Comparison of ENCODE assay signal across 8 cellular contexts in genomic region chr6:52284131-52284459, GRCh38. TPM values are rescaled to one million over a fixed set of nuclear protein-coding genes. Genes with fewer than 3 reads are reported as not detected.
DNase-seq lines count a peak whose midpoint lies in the region; ATAC-seq and TF ChIP-seq lines count a peak whose summit lies in the region.

No MANE protein-coding gene starts in this region.

- 0% methylated on average over 14 of the region's 14 CpGs for WGBS in prostate gland

- no peaks in the 10 kb centered on the region for H3K9me2 ChIP-seq in Loucy (replicated peaks; ENCODE audit: low read depth, low read length)

- H2AFZ ChIP-seq in Loucy (ENCODE audit: low read length) = peak overlapping the region; percentile 81

- H3K27ac ChIP-seq in A673 (ENCODE audit: low read depth, low read length, poor library complexity, severe bottlenecking) (peak overlapping the region; percentile 87), prostate gland (peak overlapping the region; percentile 45 to 51)

- peak overlapping the region; percentile 94 for H3K9ac ChIP-seq in Loucy (ENCODE audit: low read depth, low read length, poor library complexity, severe bottlenecking)

- CTCF ChIA-PET in A673 (lab: Charles Lee) = no interaction called here

- H3K27me3 ChIP-seq in A673 (replicated peaks; ENCODE audit: insufficient read depth, low read depth, low read length, poor library complexity) (no peaks in the 10 kb centered on the region), Loucy (ENCODE audit: insufficient read depth, low read length, poor library complexity, severe bottlenecking) (no peaks in the 10 kb centered on the region), prostate gland (replicated peaks; ENCODE audit: insufficient read depth) (no peaks in the 10 kb centered on the region)

- peaks cover 53% of the 10 kb centered on the region for H4K20me1 ChIP-seq in Loucy (ENCODE audit: insufficient read depth, low read length, poor library complexity, severe bottlenecking)

- peaks cover 45% of the 10 kb centered on the region for H3K36me3 ChIP-seq in A673 (ENCODE audit: insufficient read depth, low read length, poor library complexity, severe bottlenecking)
- H3K36me3 ChIP-seq in Loucy (ENCODE audit: insufficient read depth, low read length) = peaks cover 35% of the 10 kb centered on the region
- H3K36me3 ChIP-seq in prostate gland = peaks cover 0 to 5% of the 10 kb centered on the region in 2 donors

- DNase-seq in A673 (ENCODE audit: low spot score) = peak; percentile 74
- DNase-seq in SK-N-DZ (ENCODE audit: low spot score) = peak; percentile 77
- no peak for DNase-seq in fibroblast of the aortic adventitia (ENCODE audit: low read depth)
- DNase-seq in prostate gland (ENCODE audit: low spot score) = peak; percentile 21
- no peak for DNase-seq in posterior vena cava (ENCODE audit: low spot score)
- DNase-seq in AG08396 (ENCODE audit: low spot score) = no peak

- peak overlapping the region; percentile 95 for H3K4me2 ChIP-seq in Loucy (ENCODE audit: low read depth, low read length, poor library complexity, severe bottlenecking)

- H3K4me3 ChIP-seq in A673 (ENCODE audit: low read depth, low read length, poor library complexity, severe bottlenecking) (peak overlapping the region; percentile 75), Loucy (ENCODE audit: low read length, poor library complexity, severe bottlenecking) (peak overlapping the region; percentile 83), fibroblast of the aortic adventitia (ENCODE audit: low read depth, low read length) (peak overlapping the region; percentile 82), prostate gland (peak overlapping the region; percentile 63 to 67)

- no peak for TF ChIP-seq POLR2A in prostate gland (IDR thresholded peaks at IDR 0.05)

- no peaks in the 10 kb centered on the region for H3K9me3 ChIP-seq in A673 (ENCODE audit: low read depth, low read length, poor library complexity, severe bottlenecking)
- H3K9me3 ChIP-seq in Loucy (ENCODE audit: insufficient read depth, low read depth, low read length) = no peaks in the 10 kb centered on the region
- H3K9me3 ChIP-seq in prostate gland = no peaks in the 10 kb centered on the region

- intact Hi-C loops in A673 (cut with micrococcal nuclease; ENCODE audit: unreplicated experiment) = loop anchor here (2.0 kb wide), 2 partner anchors 79 to 115 kb away; partner anchors contain the start of gene PAQR8
- intact Hi-C loops in prostate gland (cut with DNase I) = loop anchor here (10.0 kb wide), 1 partner anchor 291 kb away; the partner anchor contains the start of gene TRAM2
- intact Hi-C loops in posterior vena cava (cut with DNase I) = no loop called here

- BruUV-seq in A673 (replicated peaks; lab: Mats Ljungman, UMichigan) = TSS peak; percentile 46

- H3K4me1 ChIP-seq in A673 (ENCODE audit: insufficient read depth, low read length, poor library complexity, severe bottlenecking) (peaks cover 30% of the 10 kb centered on the region), Loucy (ENCODE audit: insufficient read depth, low read length, poor library complexity, severe bottlenecking) (peaks cover 66% of the 10 kb centered on the region), prostate gland (replicated peaks) (no peaks in the 10 kb centered on the region)

- no peak for TF ChIP-seq CTCF in A673 (conservative IDR thresholded peaks at IDR 0.05; ENCODE audit: low read depth, low read length)
- no peak for TF ChIP-seq CTCF in Loucy (conservative IDR thresholded peaks at IDR 0.05; ENCODE audit: low read length)
- no peak for TF ChIP-seq CTCF in fibroblast of the aortic adventitia (IDR thresholded peaks at IDR 0.05; ENCODE audit: insufficient read depth, low read length)
- no peak for TF ChIP-seq CTCF in prostate gland (IDR thresholded peaks at IDR 0.05)

- peak; percentile 4 for ATAC-seq in GM18502 (IDR thresholded peaks at IDR 0.05; ENCODE audit: poor library complexity, unreplicated experiment)

- H3F3A ChIP-seq in Loucy (ENCODE audit: low read depth) = no peaks in the 10 kb centered on the region

- H3K79me2 ChIP-seq in Loucy (ENCODE audit: insufficient read depth, low read length) = peaks cover 55% of the 10 kb centered on the region

- POLR2A ChIA-PET in A673 (lab: Charles Lee; ENCODE audit: low non-redundant PET) = no interaction called here

RNA-seq across cellular contexts. Expression of gene MCM3, which starts 0.4 kb away (rescaled TPM):
- total RNA-seq in A673 (2021) (233 and 240 TPM in 2 replicates), fibroblast of the aortic adventitia (ENCODE audit: low replicate concordance) (35.8 and 85.7 TPM in 2 replicates), prostate gland (10 to 100 TPM; 33.6 to 51.1 TPM), posterior vena cava (10 to 100 TPM; 24.5 to 25.6 TPM)
- 370 and 414 TPM in 2 replicates for polyA plus RNA-seq in SK-N-DZ (2014; cell fraction: cytosol; rRNA removed)
- polyA plus RNA-seq in SK-N-DZ (2014; cell fraction: nucleus; rRNA removed) = 408 TPM in 2 replicates

RNA-seq across cellular contexts. Expression of gene IL17F, which starts 39.8 kb away (rescaled TPM):
- total RNA-seq in A673 (2021) = not detected in 2 replicates
- not detected in 2 replicates for polyA plus RNA-seq in SK-N-DZ (2014; cell fraction: cytosol; rRNA removed)
- not detected in 2 replicates for polyA plus RNA-seq in SK-N-DZ (2014; cell fraction: nucleus; rRNA removed)
- total RNA-seq in fibroblast of the aortic adventitia (ENCODE audit: low replicate concordance) = not detected in 2 replicates
- not detected for total RNA-seq in prostate gland
- total RNA-seq in posterior vena cava = not detected

Comparison
In these comparisons a context has a peak if more than half of its experiments do, and no peak if none do; other contexts are left out.
1. DNase-seq: peak in A673 (single experiment), SK-N-DZ (single experiment) and prostate gland (single experiment); none in fibroblast of the aortic adventitia (single experiment), posterior vena cava (single experiment) and AG08396 (single experiment).
2. intact Hi-C loops: an anchor here in A673 (2.0 kb wide) and prostate gland (10.0 kb wide); none called in posterior vena cava.
3. Peak in every context shown above with its lines, with median percentiles within 50 percentile points of each other: H3K4me3 ChIP-seq.